ENCODE assay signal across 14 cellular contexts in the genomic region with DNA sequence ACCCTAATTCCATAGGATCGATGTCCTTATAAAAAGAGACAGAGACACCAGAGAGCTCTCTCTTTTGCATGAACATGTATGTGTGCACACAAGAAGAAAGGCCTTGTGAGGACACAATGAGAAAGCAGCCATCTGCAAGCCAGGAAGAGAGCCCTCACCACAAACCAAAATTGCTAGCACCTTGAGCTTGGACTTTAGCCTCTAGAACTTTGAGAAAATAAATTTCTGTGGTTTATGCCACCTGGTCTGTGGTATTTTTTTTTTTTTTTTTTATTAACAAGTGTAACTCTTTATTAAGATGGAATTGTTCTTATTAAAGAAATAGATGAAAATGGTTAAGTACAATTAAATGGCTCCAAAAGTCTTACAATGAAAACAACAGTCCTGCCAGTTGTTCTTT. TPM values are rescaled to one million over a fixed set of nuclear protein-coding genes. Genes with fewer than 3 reads are reported as not detected.
DNase-seq lines count a peak whose midpoint lies in the region; ATAC-seq and TF ChIP-seq lines count a peak whose summit lies in the region.
"Not testable (repeated sequence)": the region's sequence is repeated elsewhere in the genome, so short reads cannot be mapped to it uniquely, and the experiment has no call there.
"Had no signal": no experiment of that assay in that cellular context is flagged by ENCODE, and none has a peak within 500 bp of the region (broad histone marks: within the 10 kb centered on the region; RNA-seq: fewer than 3 reads in every experiment).

No MANE protein-coding gene starts in this region.

- H3K9me2 ChIP-seq in OCI-LY7 (ENCODE audit: insufficient read depth, low read length): not testable (repeated sequence)

- not testable (repeated sequence) for BruUV-seq in OCI-LY7 (replicated peaks; lab: Mats Ljungman, UMichigan)

- not testable (repeated sequence) for TF ChIP-seq CTCF in OCI-LY7 (conservative IDR thresholded peaks at IDR 0.05; ENCODE audit: low read length)

- CTCF ChIA-PET in OCI-LY7 (lab: Charles Lee; ENCODE audit: unreplicated experiment): not testable (repeated sequence)

- H4K20me1 ChIP-seq in OCI-LY7 (ENCODE audit: insufficient read depth, low read length): not testable (repeated sequence)

- peak overlapping the region; percentile 54 for H3K4me2 ChIP-seq in OCI-LY7 (ENCODE audit: low read length)

- peaks cover 31% of the 10 kb centered on the region for H3K4me1 ChIP-seq in OCI-LY7 (ENCODE audit: insufficient read depth, low read length, poor library complexity, severe bottlenecking)

- H3K9me3 ChIP-seq in OCI-LY7 (ENCODE audit: low read length): not testable (repeated sequence)

- ATAC-seq in GM18858 (IDR thresholded peaks at IDR 0.05; ENCODE audit: unreplicated experiment): peak; percentile 78
- peak; percentile 81 for ATAC-seq in GM19438 (IDR thresholded peaks at IDR 0.05; ENCODE audit: low read depth, unreplicated experiment)
- peak; percentile 61 for ATAC-seq in GM21717 (IDR thresholded peaks at IDR 0.05; ENCODE audit: unreplicated experiment)
- peak; percentile 77 for ATAC-seq in HG02870 (IDR thresholded peaks at IDR 0.05; ENCODE audit: unreplicated experiment)
- peak; percentile 73 for ATAC-seq in HG03159 (IDR thresholded peaks at IDR 0.05; ENCODE audit: unreplicated experiment)
- ATAC-seq in HG03565 (IDR thresholded peaks at IDR 0.05; ENCODE audit: unreplicated experiment): peak; percentile 82

- H3K79me2 ChIP-seq in OCI-LY7 (ENCODE audit: insufficient read depth, low read depth, low read length): not testable (repeated sequence)

- POLR2A ChIA-PET in OCI-LY7 (lab: Charles Lee): interaction anchor here (0.6 to 3.3 kb wide), 10 partner anchors 7 to 1241 kb away, joined by 3 to 23 read pairs (median 4); no protein-coding TSS in a partner anchor

- peak; percentile 87 for DNase-seq in OCI-LY7 (ENCODE audit: low spot score)

- peak overlapping the region; percentile 21 for H3K4me3 ChIP-seq in OCI-LY7 (ENCODE audit: low read depth, low read length, poor library complexity, severe bottlenecking)

- H3K27ac ChIP-seq in OCI-LY7 (ENCODE audit: low read depth, low read length, poor library complexity, severe bottlenecking): peak overlapping the region; percentile 83

- intact Hi-C loops in OCI-LY7 (cut with micrococcal nuclease; ENCODE audit: unreplicated experiment): loop anchor here (2.0 kb wide), 2 partner anchors 59 to 79 kb away; a partner anchor contains a TSS

- H3K36me3 ChIP-seq in OCI-LY7 (ENCODE audit: insufficient read depth, low read length): not testable (repeated sequence)

- peak overlapping the region; percentile 86 for H2AFZ ChIP-seq in OCI-LY7 (ENCODE audit: low read length)

RNA-seq across cellular contexts. Expression of a gene that starts 33.9 kb away (rescaled TPM):
- 0.13 TPM in 1 of 2 replicates, not detected in the other for total RNA-seq in OCI-LY7 (2014; rRNA removed; shearing (Covaris generic))
- total RNA-seq in OCI-LY7 (2022): 0.19 and 0.37 TPM in 2 replicates
- total RNA-seq: esophagus squamous epithelium, H1, osteoblast, PC-3, SJCRH30, subcutaneous adipose tissue, ureter had no signal

RNA-seq across cellular contexts. Expression of a gene that starts 58.7 kb away (rescaled TPM):
- total RNA-seq in OCI-LY7 (2014; rRNA removed; shearing (Covaris generic)): 48.7 and 52.3 TPM in 2 replicates
- 50.1 and 54.6 TPM in 2 replicates for total RNA-seq in OCI-LY7 (2022)

Comparison
In these comparisons a context has a peak if more than half of its experiments do, and no peak if none do; other contexts are left out.
1. Peak in every context shown above with its lines: DNase-seq, ATAC-seq, H3K4me3 ChIP-seq and H3K27ac ChIP-seq.